In genomic region chr7:157806711-157807110, GRCh38 we compare ENCODE assay signal across 23 cellular contexts.
"Had no signal": no experiment of that assay in that cellular context is flagged by ENCODE, and none has a peak within 500 bp of the region (broad histone marks: within the 10 kb centered on the region; RNA-seq: fewer than 3 reads in every experiment).

No MANE protein-coding gene starts in this region.

- H3K36me3 ChIP-seq: colonic mucosa, esophagus muscularis mucosa, gastroesophageal sphincter, heart right ventricle, prostate gland, sigmoid colon, stomach, thyroid gland had no signal

- ATAC-seq: foreskin keratinocyte; gastroesophageal sphincter; heart right ventricle; naive thymus-derived CD8-positive, alpha-beta T cell; right cardiac atrium; stimulated activated effector memory CD8-positive, alpha-beta T cell treated with anti-CD3 and anti-CD28 coated beads, Interleukin-12 subunit alpha, Interleukin-12 subunit beta, amount 100 ng/mL, for 72 hours had no signal

- H3K27ac ChIP-seq: colonic mucosa, esophagus muscularis mucosa, foreskin keratinocyte, gastroesophageal sphincter, heart right ventricle, parathyroid adenoma, prostate gland, sigmoid colon, stomach, thyroid gland had no signal

- H3K4me1 ChIP-seq: colonic mucosa, esophagus muscularis mucosa, foreskin keratinocyte, gastroesophageal sphincter, heart right ventricle, parathyroid adenoma, prostate gland, sigmoid colon, stomach, thyroid gland had no signal

- H3K9ac ChIP-seq: parathyroid adenoma had no signal

- H3K79me2 ChIP-seq: parathyroid adenoma had no signal

- H3K4me3 ChIP-seq: colonic mucosa, esophagus muscularis mucosa, gastroesophageal sphincter, heart right ventricle, prostate gland, sigmoid colon, stomach, thyroid gland had no signal

- H2AFZ ChIP-seq: parathyroid adenoma had no signal

- DNase-seq: colonic mucosa; dermis blood vessel endothelial cell; effector memory CD4-positive, alpha-beta T cell; glutamatergic neuron; heart right ventricle; hippocampal formation; islet precursor cell; nephron progenitor cell; sigmoid colon; stimulated activated CD4-positive, alpha-beta T cell treated with anti-CD3 and anti-CD28 coated beads, Interleukin-2, amount 100 ng/mL, for 24 hours; stimulated activated CD4-positive, alpha-beta T cell treated with anti-CD3 and anti-CD28 coated beads, Interleukin-4, amount 100 ng/mL, for 24 hours; stimulated activated naive CD4-positive, alpha-beta T cell treated with Interleukin-2 at 50 U/mL for 16 hours; stomach; thyroid gland; trophoblast cell had no signal

- H3K9me3 ChIP-seq: colonic mucosa, prostate gland, sigmoid colon, thyroid gland had no signal

- H3K27me3 ChIP-seq: colonic mucosa, esophagus muscularis mucosa, foreskin keratinocyte, sigmoid colon, stomach, thyroid gland had no signal
